Comparison of ENCODE assay signal across 37 cellular contexts in the genomic region with DNA sequence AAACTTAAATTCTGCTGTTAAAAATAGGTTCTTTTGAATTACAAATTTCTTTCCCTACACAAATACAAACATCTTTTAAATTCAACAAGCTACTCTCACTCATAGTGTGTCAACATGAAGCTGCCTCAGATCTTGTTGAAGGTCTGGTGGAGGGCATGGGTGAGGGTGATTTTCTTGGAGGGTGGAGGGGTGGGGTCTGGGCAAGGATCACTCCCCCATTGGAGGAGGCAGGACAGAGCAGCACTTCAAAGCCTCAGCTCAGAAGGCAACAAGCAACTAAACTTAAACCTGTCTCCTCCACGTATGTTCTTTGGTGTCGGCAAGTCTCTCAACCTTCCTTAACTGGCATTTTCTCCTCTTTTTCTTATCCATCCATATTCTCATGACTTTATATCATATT.
"Had no signal": no experiment of that assay in that cellular context is flagged by ENCODE, and none has a peak within 500 bp of the region (broad histone marks: within the 10 kb centered on the region; RNA-seq: fewer than 3 reads in every experiment).

No MANE protein-coding gene starts in this region.

- H3K36me3 ChIP-seq: adrenal gland, esophagus muscularis mucosa, gastrocnemius medialis, heart left ventricle, WERI-Rb-1 had no signal

- H3K36me3 Mint-ChIP-seq: activated CD4-positive, alpha-beta memory T cell treated with anti-CD3 and anti-CD28 coated beads for 36 hours; activated CD8-positive, alpha-beta memory T cell treated with anti-CD3 and anti-CD28 coated beads, Interleukin-2, amount 10 ng/mL, durations not matched to agents 7 days and 5 days; activated naive CD4-positive, alpha-beta T cell treated with anti-CD3 and anti-CD28 coated beads, Interleukin-2, amount 50 U/mL, for 24 hours; activated naive CD8-positive, alpha-beta T cell treated with anti-CD3 and anti-CD28 coated beads for 36 hours had no signal

- DNase-seq: activated CD4-positive, alpha-beta memory T cell treated with anti-CD3 and anti-CD28 coated beads for 36 hours; activated CD4-positive, alpha-beta T cell treated with anti-CD3 and anti-CD28 coated beads for 36 hours; activated CD4-positive, alpha-beta T cell treated with anti-CD3 and anti-CD28 coated beads, Interleukin-2, amount 10 ng/mL, durations not matched to agents 24 days and 14 days; activated CD4-positive, CD25-positive, alpha-beta regulatory T cell; activated CD4-positive, CD25-positive, alpha-beta regulatory T cell treated with anti-CD3 and anti-CD28 coated beads, Interleukin-2, amount 50 U/mL, for 72 hours; activated CD8-positive, alpha-beta memory T cell treated with anti-CD3 and anti-CD28 coated beads, Interleukin-2, amount 10 ng/mL, durations not matched to agents 7 days and 5 days; activated CD8-positive, alpha-beta memory T cell treated with anti-CD3 and anti-CD28 coated beads, Interleukin-2, amount 50 U/mL, for 4 hours; activated CD8-positive, alpha-beta T cell treated with anti-CD3 and anti-CD28 coated beads, Interleukin-2, amount 10 ng/mL, durations not matched to agents 7 days and 5 days; activated effector memory CD4-positive, alpha-beta T cell treated with anti-CD3 and anti-CD28 coated beads, Interleukin-2, amount 50 U/mL, for 16 hours; activated naive CD4-positive, alpha-beta T cell treated with anti-CD3 and anti-CD28 coated beads for 36 hours; activated naive CD8-positive, alpha-beta T cell treated with anti-CD3 and anti-CD28 coated beads for 36 hours; activated naive CD8-positive, alpha-beta T cell treated with anti-CD3 and anti-CD28 coated beads, Interleukin-2, amount 50 U/mL, for 24 hours; activated T-cell treated with anti-CD3 and anti-CD28 coated beads, Interleukin-2, amount 50 U/mL, for 1 hour; activated T-cell treated with anti-CD3 and anti-CD28 coated beads, Interleukin-2, amount 50 U/mL, for 48 hours; adrenal gland; amygdala; aorta; body of pancreas; caudate nucleus; cortex of kidney; dermis blood vessel endothelial cell; effector CD4-positive, alpha-beta T cell; effector memory CD8-positive, alpha-beta T cell; erythroblast; foreskin keratinocyte; gastrocnemius medialis; glutamatergic neuron; heart left ventricle; T-helper 1 cell; T-helper 17 cell; T1000; WERI-Rb-1 had no signal

- H3K9me3 ChIP-seq: adrenal gland, body of pancreas, esophagus muscularis mucosa, gastrocnemius medialis, heart left ventricle had no signal

- H3K27ac ChIP-seq: adrenal gland, body of pancreas, esophagus muscularis mucosa, foreskin keratinocyte, gastrocnemius medialis, heart left ventricle, WERI-Rb-1 had no signal

- H3K27ac Mint-ChIP-seq: activated CD4-positive, alpha-beta memory T cell treated with anti-CD3 and anti-CD28 coated beads for 36 hours; activated CD4-positive, alpha-beta T cell treated with anti-CD3 and anti-CD28 coated beads for 36 hours; activated CD4-positive, alpha-beta T cell treated with anti-CD3 and anti-CD28 coated beads, Interleukin-2, amount 10 ng/mL, durations not matched to agents 24 days and 14 days; activated CD8-positive, alpha-beta memory T cell treated with anti-CD3 and anti-CD28 coated beads, Interleukin-2, amount 10 ng/mL, durations not matched to agents 7 days and 5 days; activated CD8-positive, alpha-beta T cell treated with anti-CD3 and anti-CD28 coated beads, Interleukin-2, amount 10 ng/mL, durations not matched to agents 7 days and 5 days; activated naive CD4-positive, alpha-beta T cell treated with anti-CD3 and anti-CD28 coated beads for 36 hours; activated naive CD4-positive, alpha-beta T cell treated with anti-CD3 and anti-CD28 coated beads, Interleukin-2, amount 50 U/mL, for 24 hours; activated naive CD8-positive, alpha-beta T cell treated with anti-CD3 and anti-CD28 coated beads for 36 hours; activated naive CD8-positive, alpha-beta T cell treated with anti-CD3 and anti-CD28 coated beads, Interleukin-2, amount 50 U/mL, for 24 hours; activated T-helper 1 cell treated with anti-CD3 and anti-CD28 coated beads, Interleukin-12 subunit alpha, Interleukin-12 subunit beta, Interleukin-2, Interleukin-4 antibody, amounts not matched to agents 30 ng/mL and 10 ng/mL and 1 ng/mL, durations not matched to agents 14 hours and 24 hours and 36 hours; activated T-helper 2 cell treated with anti-CD3 and anti-CD28 coated beads, Interferon-gamma antibody, Interleukin-2, Interleukin-4, amounts not matched to agents 10 μg/mL and 5 μg/mL and 100 μg/mL, durations not matched to agents 14 hours and 24 hours and 36 hours; effector memory CD8-positive, alpha-beta T cell; T-helper 17 cell; T-helper 2 cell treated with Interferon-gamma antibody and Interleukin-4, amounts not matched to agents 5 μg/mL and 100 μg/mL, for 36 hours had no signal

- H3K4me1 Mint-ChIP-seq: activated CD4-positive, alpha-beta T cell treated with anti-CD3 and anti-CD28 coated beads for 36 hours; activated CD4-positive, alpha-beta T cell treated with anti-CD3 and anti-CD28 coated beads, Interleukin-2, amount 10 ng/mL, durations not matched to agents 24 days and 14 days; activated CD8-positive, alpha-beta memory T cell treated with anti-CD3 and anti-CD28 coated beads, Interleukin-2, amount 10 ng/mL, durations not matched to agents 7 days and 5 days; activated naive CD4-positive, alpha-beta T cell treated with anti-CD3 and anti-CD28 coated beads, Interleukin-2, amount 50 U/mL, for 24 hours; activated naive CD8-positive, alpha-beta T cell treated with anti-CD3 and anti-CD28 coated beads for 36 hours; activated naive CD8-positive, alpha-beta T cell treated with anti-CD3 and anti-CD28 coated beads, Interleukin-2, amount 50 U/mL, for 24 hours; T-helper 17 cell had no signal

- H3K9me3 Mint-ChIP-seq: activated naive CD4-positive, alpha-beta T cell treated with anti-CD3 and anti-CD28 coated beads, Interleukin-2, amount 50 U/mL, for 24 hours; activated naive CD8-positive, alpha-beta T cell treated with anti-CD3 and anti-CD28 coated beads for 36 hours had no signal

- H3K4me3 Mint-ChIP-seq: activated CD4-positive, alpha-beta memory T cell treated with anti-CD3 and anti-CD28 coated beads for 36 hours; activated CD4-positive, alpha-beta T cell treated with anti-CD3 and anti-CD28 coated beads for 36 hours; activated CD4-positive, alpha-beta T cell treated with anti-CD3 and anti-CD28 coated beads, Interleukin-2, amount 10 ng/mL, durations not matched to agents 24 days and 14 days; activated CD8-positive, alpha-beta memory T cell treated with anti-CD3 and anti-CD28 coated beads, Interleukin-2, amount 10 ng/mL, durations not matched to agents 7 days and 5 days; activated CD8-positive, alpha-beta T cell treated with anti-CD3 and anti-CD28 coated beads, Interleukin-2, amount 10 ng/mL, durations not matched to agents 7 days and 5 days; activated naive CD4-positive, alpha-beta T cell treated with anti-CD3 and anti-CD28 coated beads for 36 hours; activated naive CD4-positive, alpha-beta T cell treated with anti-CD3 and anti-CD28 coated beads, Interleukin-2, amount 50 U/mL, for 24 hours; activated naive CD8-positive, alpha-beta T cell treated with anti-CD3 and anti-CD28 coated beads for 36 hours; activated naive CD8-positive, alpha-beta T cell treated with anti-CD3 and anti-CD28 coated beads, Interleukin-2, amount 50 U/mL, for 24 hours; activated T-helper 1 cell treated with anti-CD3 and anti-CD28 coated beads, Interleukin-12 subunit alpha, Interleukin-12 subunit beta, Interleukin-2, Interleukin-4 antibody, amounts not matched to agents 30 ng/mL and 10 ng/mL and 1 ng/mL, durations not matched to agents 14 hours and 24 hours and 36 hours; effector memory CD8-positive, alpha-beta T cell; T-helper 17 cell; T-helper 2 cell treated with Interferon-gamma antibody and Interleukin-4, amounts not matched to agents 5 μg/mL and 100 μg/mL, for 36 hours had no signal

- H3K27me3 Mint-ChIP-seq: activated CD4-positive, alpha-beta memory T cell treated with anti-CD3 and anti-CD28 coated beads for 36 hours; activated CD4-positive, alpha-beta T cell treated with anti-CD3 and anti-CD28 coated beads for 36 hours; activated CD4-positive, alpha-beta T cell treated with anti-CD3 and anti-CD28 coated beads, Interleukin-2, amount 10 ng/mL, durations not matched to agents 24 days and 14 days; activated CD8-positive, alpha-beta memory T cell treated with anti-CD3 and anti-CD28 coated beads, Interleukin-2, amount 10 ng/mL, durations not matched to agents 7 days and 5 days; activated naive CD4-positive, alpha-beta T cell treated with anti-CD3 and anti-CD28 coated beads, Interleukin-2, amount 50 U/mL, for 24 hours; activated naive CD8-positive, alpha-beta T cell treated with anti-CD3 and anti-CD28 coated beads for 36 hours; activated naive CD8-positive, alpha-beta T cell treated with anti-CD3 and anti-CD28 coated beads, Interleukin-2, amount 50 U/mL, for 24 hours; effector memory CD8-positive, alpha-beta T cell; T-helper 17 cell had no signal

- H3K4me3 ChIP-seq: adrenal gland, body of pancreas, esophagus muscularis mucosa, gastrocnemius medialis, heart left ventricle had no signal

- H3K27me3 ChIP-seq: adrenal gland, body of pancreas, esophagus muscularis mucosa, foreskin keratinocyte, gastrocnemius medialis had no signal

- ATAC-seq: activated CD4-positive, alpha-beta T cell treated with anti-CD3 and anti-CD28 coated beads for 36 hours; activated CD8-positive, alpha-beta memory T cell treated with anti-CD3 and anti-CD28 coated beads, Interleukin-2, amount 10 ng/mL, durations not matched to agents 7 days and 5 days; activated CD8-positive, alpha-beta T cell treated with anti-CD3 and anti-CD28 coated beads, Interleukin-2, amount 10 ng/mL, durations not matched to agents 7 days and 5 days; activated naive CD8-positive, alpha-beta T cell treated with anti-CD3 and anti-CD28 coated beads, Interleukin-2, amount 50 U/mL, for 24 hours; body of pancreas; effector memory CD8-positive, alpha-beta T cell; foreskin keratinocyte; gastrocnemius medialis; heart left ventricle; T-helper 17 cell had no signal

- H3K4me1 ChIP-seq: adrenal gland, body of pancreas, esophagus muscularis mucosa, foreskin keratinocyte, gastrocnemius medialis, heart left ventricle had no signal
